ENCODE assay signal across 2 cellular contexts in the genomic region with DNA sequence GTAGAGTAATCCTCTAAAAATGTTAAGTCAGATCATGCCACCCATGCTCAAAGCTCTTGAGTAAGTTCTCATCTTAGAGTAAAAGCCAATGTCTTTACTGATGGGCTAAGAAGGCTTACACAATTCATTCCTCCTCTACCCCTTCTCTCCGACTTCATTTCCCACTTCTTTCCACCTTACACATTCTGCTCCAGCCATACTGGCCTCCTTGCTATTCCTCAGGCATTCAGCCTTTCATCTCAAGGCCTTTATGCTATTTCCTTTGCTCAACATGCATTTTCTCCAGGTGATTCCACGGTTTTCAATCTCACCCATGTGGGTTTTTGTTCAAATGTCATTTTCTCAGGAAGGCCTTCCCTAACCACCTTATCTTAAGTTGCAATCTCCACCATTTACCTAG.
TF ChIP-seq lines count a peak whose summit lies in the region.

No MANE protein-coding gene starts in this region.

TF ChIP-seq in IMR-90, 13 proteins besides CTCF, POLR2A, EP300 and RAD21:
- TF ChIP-seq, protein P1, sequence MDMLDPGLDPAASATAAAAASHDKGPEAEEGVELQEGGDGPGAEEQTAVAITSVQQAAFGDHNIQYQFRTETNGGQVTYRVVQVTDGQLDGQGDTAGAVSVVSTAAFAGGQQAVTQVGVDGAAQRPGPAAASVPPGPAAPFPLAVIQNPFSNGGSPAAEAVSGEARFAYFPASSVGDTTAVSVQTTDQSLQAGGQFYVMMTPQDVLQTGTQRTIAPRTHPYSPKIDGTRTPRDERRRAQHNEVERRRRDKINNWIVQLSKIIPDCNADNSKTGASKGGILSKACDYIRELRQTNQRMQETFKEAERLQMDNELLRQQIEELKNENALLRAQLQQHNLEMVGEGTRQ (IDR thresholded peaks at IDR 0.05; ENCODE audit: low read depth, low read length) = no peak
- TF ChIP-seq SMC3 (IDR thresholded peaks at IDR 0.05; ENCODE audit: low read depth, low read length) (no peak), MXI1 (IDR thresholded peaks at IDR 0.05; ENCODE audit: borderline replicate concordance, low read depth, low read length) (no peak), NFE2L2 (IDR thresholded peaks at IDR 0.05; ENCODE audit: low read depth, low read length) (no peak), MAFK (IDR thresholded peaks at IDR 0.05; ENCODE audit: low read depth, low read length) (no peak), CEBPB (IDR thresholded peaks at IDR 0.05; ENCODE audit: low read depth, low read length) (no peak), RCOR1 (IDR thresholded peaks at IDR 0.05; ENCODE audit: insufficient replicate concordance, low read length) (no peak), RFX5 (IDR thresholded peaks at IDR 0.05; ENCODE audit: low read depth, low read length) (no peak), MAZ (IDR thresholded peaks at IDR 0.05; ENCODE audit: borderline replicate concordance, low read depth, low read length) (no peak), FOS (IDR thresholded peaks at IDR 0.05; ENCODE audit: low read depth, low read length) (no peak), BHLHE40 (IDR thresholded peaks at IDR 0.05; ENCODE audit: low read depth, low read length) (no peak), CHD1 (IDR thresholded peaks at IDR 0.05; ENCODE audit: low read depth, low read length) (no peak)
- TF ChIP-seq, protein P2, sequence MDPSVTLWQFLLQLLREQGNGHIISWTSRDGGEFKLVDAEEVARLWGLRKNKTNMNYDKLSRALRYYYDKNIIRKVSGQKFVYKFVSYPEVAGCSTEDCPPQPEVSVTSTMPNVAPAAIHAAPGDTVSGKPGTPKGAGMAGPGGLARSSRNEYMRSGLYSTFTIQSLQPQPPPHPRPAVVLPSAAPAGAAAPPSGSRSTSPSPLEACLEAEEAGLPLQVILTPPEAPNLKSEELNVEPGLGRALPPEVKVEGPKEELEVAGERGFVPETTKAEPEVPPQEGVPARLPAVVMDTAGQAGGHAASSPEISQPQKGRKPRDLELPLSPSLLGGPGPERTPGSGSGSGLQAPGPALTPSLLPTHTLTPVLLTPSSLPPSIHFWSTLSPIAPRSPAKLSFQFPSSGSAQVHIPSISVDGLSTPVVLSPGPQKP (IDR thresholded peaks at IDR 0.05; ENCODE audit: borderline replicate concordance, low read depth, low read length) = no peak
TF ChIP-seq in IMR-90: peak in this region for 0.

TF ChIP-seq in neural cell, 6 proteins besides CTCF, POLR2A, EP300 and RAD21:
- TF ChIP-seq MXI1 (conservative IDR thresholded peaks at IDR 0.05; ENCODE audit: poor library complexity, severe bottlenecking) (no peak), SMC3 (conservative IDR thresholded peaks at IDR 0.05; ENCODE audit: poor library complexity) (no peak), TAF1 (IDR thresholded peaks at IDR 0.05; ENCODE audit: low read depth) (no peak), EZH2 (IDR thresholded peaks at IDR 0.05; ENCODE audit: borderline replicate concordance, insufficient read depth, low read length, poor library complexity, severe bottlenecking) (no peak), POLR2AphosphoS5 (IDR thresholded peaks at IDR 0.05) (peak; percentile 28)
- TF ChIP-seq, protein P3, sequence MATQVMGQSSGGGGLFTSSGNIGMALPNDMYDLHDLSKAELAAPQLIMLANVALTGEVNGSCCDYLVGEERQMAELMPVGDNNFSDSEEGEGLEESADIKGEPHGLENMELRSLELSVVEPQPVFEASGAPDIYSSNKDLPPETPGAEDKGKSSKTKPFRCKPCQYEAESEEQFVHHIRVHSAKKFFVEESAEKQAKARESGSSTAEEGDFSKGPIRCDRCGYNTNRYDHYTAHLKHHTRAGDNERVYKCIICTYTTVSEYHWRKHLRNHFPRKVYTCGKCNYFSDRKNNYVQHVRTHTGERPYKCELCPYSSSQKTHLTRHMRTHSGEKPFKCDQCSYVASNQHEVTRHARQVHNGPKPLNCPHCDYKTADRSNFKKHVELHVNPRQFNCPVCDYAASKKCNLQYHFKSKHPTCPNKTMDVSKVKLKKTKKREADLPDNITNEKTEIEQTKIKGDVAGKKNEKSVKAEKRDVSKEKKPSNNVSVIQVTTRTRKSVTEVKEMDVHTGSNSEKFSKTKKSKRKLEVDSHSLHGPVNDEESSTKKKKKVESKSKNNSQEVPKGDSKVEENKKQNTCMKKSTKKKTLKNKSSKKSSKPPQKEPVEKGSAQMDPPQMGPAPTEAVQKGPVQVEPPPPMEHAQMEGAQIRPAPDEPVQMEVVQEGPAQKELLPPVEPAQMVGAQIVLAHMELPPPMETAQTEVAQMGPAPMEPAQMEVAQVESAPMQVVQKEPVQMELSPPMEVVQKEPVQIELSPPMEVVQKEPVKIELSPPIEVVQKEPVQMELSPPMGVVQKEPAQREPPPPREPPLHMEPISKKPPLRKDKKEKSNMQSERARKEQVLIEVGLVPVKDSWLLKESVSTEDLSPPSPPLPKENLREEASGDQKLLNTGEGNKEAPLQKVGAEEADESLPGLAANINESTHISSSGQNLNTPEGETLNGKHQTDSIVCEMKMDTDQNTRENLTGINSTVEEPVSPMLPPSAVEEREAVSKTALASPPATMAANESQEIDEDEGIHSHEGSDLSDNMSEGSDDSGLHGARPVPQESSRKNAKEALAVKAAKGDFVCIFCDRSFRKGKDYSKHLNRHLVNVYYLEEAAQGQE (IDR thresholded peaks at IDR 0.05; ENCODE audit: borderline replicate concordance) = no peak
